ENCODE assay signal across 1 cellular context in genomic region chr3:13085081-13085845, GRCh38.
TF ChIP-seq lines count a peak whose summit lies in the region.

No MANE protein-coding gene starts in this region.

TF ChIP-seq in K562, 482 proteins besides CTCF, POLR2A, EP300 and RAD21 (continued from another document and continues in another):
- TF ChIP-seq TOE1 (IDR thresholded peaks at IDR 0.05; ENCODE audit: borderline replicate concordance) (peak; percentile 70), TOE1 (CRISPR knock-in tag; IDR thresholded peaks at IDR 0.05; ENCODE audit: borderline replicate concordance, low read depth) (0 out of 2 replicates have a peak, but pooled peaks have one; percentile 19), CREM (IDR thresholded peaks at IDR 0.05; ENCODE audit: low read depth) (peak; percentile 57; the same call in 1 of the 2 replicates), CBX1 (IDR thresholded peaks at IDR 0.05; ENCODE audit: low read depth) (peak; percentile 85; the same call in 1 of the 2 replicates), HDAC2 (IDR thresholded peaks at IDR 0.05) (peak; percentile 92), TFE3 (CRISPR knock-in tag; IDR thresholded peaks at IDR 0.05) (peak; percentile 87), MBD1 (CRISPR knock-in tag; IDR thresholded peaks at IDR 0.05) (peak; percentile 48; the same call in 1 of the 2 replicates), ZNF184 (CRISPR knock-in tag; IDR thresholded peaks at IDR 0.05) (no peak), GTF2B (IDR thresholded peaks at IDR 0.05; ENCODE audit: extremely low read depth, insufficient read length) (no peak), RNF2 (IDR thresholded peaks at IDR 0.05) (no peak), SMARCA4 (IDR thresholded peaks at IDR 0.05) (peak; percentile 51; the same call in 1 of the 2 replicates), ZBTB12 (CRISPR knock-in tag; IDR thresholded peaks at IDR 0.05) (0 out of 2 replicates have a peak, but pooled peaks have one; percentile 16), NFE2L1 (tag; IDR thresholded peaks at IDR 0.05; ENCODE audit: borderline replicate concordance, low read depth) (no peak), ESRRA (IDR thresholded peaks at IDR 0.05; ENCODE audit: borderline replicate concordance, low read depth) (peak; percentile 99), NR2C1 (IDR thresholded peaks at IDR 0.05) (no peak), NR2C1 (tag; IDR thresholded peaks at IDR 0.05) (peak; percentile 69), CEBPG (CRISPR knock-in tag; IDR thresholded peaks at IDR 0.05) (peak; percentile 35; the same call in 1 of the 2 replicates), CEBPG (tag; conservative IDR thresholded peaks at IDR 0.05 in 1 of 2, IDR thresholded peaks at IDR 0.05 in 1 of 2) (peak; percentile 63 to 66), ATF1 (CRISPR knock-in tag; IDR thresholded peaks at IDR 0.05) (no peak), ATF1 (tag; IDR thresholded peaks at IDR 0.05) (peak; percentile 83), L3MBTL2 (IDR thresholded peaks at IDR 0.05) (peak; percentile 71), MTA3 (IDR thresholded peaks at IDR 0.05; ENCODE audit: borderline replicate concordance) (peak; percentile 60; the same call in 1 of the 2 replicates), NEUROD1 (IDR thresholded peaks at IDR 0.05; ENCODE audit: borderline replicate concordance, low read depth, low read length, partially characterized antibody) (no peak), MED1 (CRISPR knock-in tag; IDR thresholded peaks at IDR 0.05; ENCODE audit: borderline replicate concordance) (no peak), MAZ (CRISPR knock-in tag; conservative IDR thresholded peaks at IDR 0.05 in 1 of 2, IDR thresholded peaks at IDR 0.05 in 1 of 2) (peak in 1 of 2 experiments; percentile 47; a peak in 1 of 4 replicates), BHLHE40 (IDR thresholded peaks at IDR 0.05; ENCODE audit: low read length) (peak; percentile 91), USF2 (CRISPR knock-in tag; IDR thresholded peaks at IDR 0.05) (peak; percentile 96), NRF1 (conservative IDR thresholded peaks at IDR 0.05 in 1 of 2, IDR thresholded peaks at IDR 0.05 in 1 of 2) (peak; percentile 46 to 55; a peak in 3 of 4 replicates), NR4A1 (CRISPR knock-in tag; IDR thresholded peaks at IDR 0.05) (no peak), NR4A1 (tag; IDR thresholded peaks at IDR 0.05) (peak; percentile 25; the same call in 1 of the 2 replicates), JUND (IDR thresholded peaks at IDR 0.05; ENCODE audit: borderline replicate concordance, low read depth, low read length) (no peak), JUND (tag; IDR thresholded peaks at IDR 0.05; ENCODE audit: borderline replicate concordance, low read depth, low read length) (peak; percentile 50; the same call in 1 of the 3 replicates), ZNF197 (CRISPR knock-in tag; IDR thresholded peaks at IDR 0.05; ENCODE audit: low read depth) (peak; percentile 42; the same call in 1 of the 2 replicates), PML (IDR thresholded peaks at IDR 0.05; ENCODE audit: low read length) (no peak), PKNOX1 (IDR thresholded peaks at IDR 0.05) (peak; percentile 62; the same call in 1 of the 2 replicates), KLF1 (tag; IDR thresholded peaks at IDR 0.05) (peak; percentile 80), KDM1A (IDR thresholded peaks at IDR 0.05) (peak; percentile 70 to 88; a peak in 3 of 4 replicates), CHD4 (IDR thresholded peaks at IDR 0.05; ENCODE audit: insufficient read depth, insufficient replicate concordance, low read depth, low read length, poor library complexity, severe bottlenecking) (peak; percentile 87), NFATC3 (IDR thresholded peaks at IDR 0.05) (no peak), ZNF445 (CRISPR knock-in tag; IDR thresholded peaks at IDR 0.05; ENCODE audit: low read depth) (no peak), CBFA2T2 (conservative IDR thresholded peaks at IDR 0.05) (peak; percentile 48; the same call in 1 of the 2 replicates), RB1 (IDR thresholded peaks at IDR 0.05; ENCODE audit: low read depth) (no peak), ZNF830 (CRISPR knock-in tag; IDR thresholded peaks at IDR 0.05) (0 out of 2 replicates have a peak, but pooled peaks have one; percentile 40), SMARCA5 (IDR thresholded peaks at IDR 0.05) (peak; percentile 96), ZNF239 (CRISPR knock-in tag; IDR thresholded peaks at IDR 0.05) (peak; percentile 90), HDAC8 (tag; IDR thresholded peaks at IDR 0.05) (peak; percentile 73; the same call in 1 of the 2 replicates), RAD51 (IDR thresholded peaks at IDR 0.05; ENCODE audit: borderline replicate concordance, low read depth) (peak; percentile 90), SMAD4 (CRISPR knock-in tag; conservative IDR thresholded peaks at IDR 0.05) (peak; percentile 64), ZNF449 (CRISPR knock-in tag; IDR thresholded peaks at IDR 0.05) (no peak), SP1 (CRISPR knock-in tag; IDR thresholded peaks at IDR 0.05) (peak; percentile 84), CEBPB (tag; IDR thresholded peaks at IDR 0.05) (peak; percentile 90), POLR2AphosphoS5 (IDR thresholded peaks at IDR 0.05; ENCODE audit: control insufficient read depth, insufficient read depth, low read depth, low read length) (no peak), MITF (IDR thresholded peaks at IDR 0.05) (peak; percentile 74; the same call in 1 of the 2 replicates), HDAC1 (IDR thresholded peaks at IDR 0.05) (peak in 1 of 2 experiments; percentile 43; a peak in 1 of 4 replicates), KDM5B (IDR thresholded peaks at IDR 0.05; ENCODE audit: insufficient replicate concordance, low read depth, low read length) (no peak), CCNT2 (IDR thresholded peaks at IDR 0.05; ENCODE audit: borderline replicate concordance, extremely low read depth, insufficient read length, low read depth, low read length) (peak; percentile 19), GATA2 (CRISPR knock-in tag; IDR thresholded peaks at IDR 0.05) (peak; percentile 24; the same call in 1 of the 2 replicates), CREB3 (tag; conservative IDR thresholded peaks at IDR 0.05; ENCODE audit: low read depth) (0 out of 2 replicates have a peak, but pooled peaks have one; percentile 26), RCOR1 (IDR thresholded peaks at IDR 0.05; ENCODE audit: borderline replicate concordance in 1 of 2, low read depth in 2 of 2, low read length in 2 of 2) (peak in 1 of 2 experiments; percentile 92; a peak in 2 of 4 replicates)
